ENCODE assay signal across 7 cellular contexts in the genomic region with DNA sequence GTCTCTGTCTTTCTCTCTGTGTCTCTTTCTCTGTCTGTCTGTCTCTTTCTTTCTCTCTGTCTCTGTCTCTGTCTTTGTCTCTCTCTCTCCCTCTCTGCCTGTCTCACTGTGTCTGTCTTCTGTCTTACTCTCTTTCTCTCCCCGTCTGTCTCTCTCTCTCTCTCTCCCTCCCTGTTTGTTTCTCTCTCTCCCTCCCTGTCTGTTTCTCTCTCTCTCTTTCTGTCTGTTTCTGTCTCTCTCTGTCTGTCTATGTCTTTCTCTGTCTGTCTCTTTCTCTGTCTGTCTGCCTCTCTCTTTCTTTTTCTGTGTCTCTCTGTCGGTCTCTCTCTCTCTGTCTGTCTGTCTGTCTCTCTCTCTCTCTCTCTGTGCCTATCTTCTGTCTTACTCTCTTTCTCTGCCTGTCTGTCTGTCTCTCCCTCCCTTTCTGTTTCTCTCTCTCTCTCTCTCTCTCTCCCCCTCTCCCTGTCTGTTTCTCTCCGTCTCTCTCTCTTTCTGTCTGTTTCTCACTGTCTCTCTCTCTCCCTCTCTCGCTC.
DNase-seq lines count a peak whose midpoint lies in the region; ATAC-seq and TF ChIP-seq lines count a peak whose summit lies in the region.
"Not testable (repeated sequence)": the region's sequence is repeated elsewhere in the genome, so short reads cannot be mapped to it uniquely, and the experiment has no call there.

No MANE protein-coding gene starts in this region.

- peak overlapping the region; percentile 63 for H3K27ac Mint-ChIP-seq in activated naive CD8-positive, alpha-beta T cell treated with anti-CD3 and anti-CD28 coated beads for 36 hours
- peak overlapping the region; percentile 14 for H3K27ac Mint-ChIP-seq in neural progenitor cell

- not testable (repeated sequence) for H3K9me3 ChIP-seq in gastroesophageal sphincter; neural progenitor cell (ENCODE audit: low read depth); thoracic aorta

- not testable (repeated sequence) for H4K20me1 ChIP-seq in neural progenitor cell (ENCODE audit: low read depth)

- ATAC-seq in HG02885 (IDR thresholded peaks at IDR 0.05; ENCODE audit: poor library complexity, unreplicated experiment) = peak; percentile 46
- peak; percentile 21 to 29 for ATAC-seq in activated T-cell treated with anti-CD3 and anti-CD28 coated beads, Interleukin-2, amount 50 U/mL, for 4 hours
- peak; percentile 46 for ATAC-seq in gastroesophageal sphincter
- peak; percentile 23 for ATAC-seq in left lobe of liver
- peak; percentile 53 for ATAC-seq in thoracic aorta (ENCODE audit: insufficient number of reproducible peaks, low FRiP score, low read depth)

- H3K4me3 ChIP-seq in gastroesophageal sphincter, neural progenitor cell, thoracic aorta: not testable (repeated sequence)

- not testable (repeated sequence) for DNase-seq in activated T-cell treated with anti-CD3 and anti-CD28 coated beads, Interleukin-2, amount 50 U/mL, for 4 hours; activated naive CD8-positive, alpha-beta T cell treated with anti-CD3 and anti-CD28 coated beads for 36 hours; left lobe of liver (ENCODE audit: low spot score); neural progenitor cell (ENCODE audit: low spot score); thoracic aorta (ENCODE audit: low spot score)

- H3K9me3 Mint-ChIP-seq in activated T-cell treated with anti-CD3 and anti-CD28 coated beads, Interleukin-2, amount 50 U/mL, for 4 hours; activated naive CD8-positive, alpha-beta T cell treated with anti-CD3 and anti-CD28 coated beads for 36 hours; neural progenitor cell: not testable (repeated sequence)

- H3K27ac ChIP-seq in gastroesophageal sphincter, neural progenitor cell, thoracic aorta: not testable (repeated sequence)

- no CpG with 5 or more reads among the region's 4 CpGs for WGBS in gastroesophageal sphincter (ENCODE audit: low coverage in 1 of 2), 2 donors

- not testable (repeated sequence) for H3K4me2 ChIP-seq in neural progenitor cell

- H2AFZ ChIP-seq in neural progenitor cell (replicated peaks) = not testable (repeated sequence)

- TF ChIP-seq CTCF in gastroesophageal sphincter (IDR thresholded peaks at IDR 0.05); neural progenitor cell (IDR thresholded peaks at IDR 0.05); thoracic aorta (IDR thresholded peaks at IDR 0.05): not testable (repeated sequence)

- H3K4me1 Mint-ChIP-seq in activated T-cell treated with anti-CD3 and anti-CD28 coated beads, Interleukin-2, amount 50 U/mL, for 4 hours (ENCODE audit: low read depth); activated naive CD8-positive, alpha-beta T cell treated with anti-CD3 and anti-CD28 coated beads for 36 hours; neural progenitor cell: not testable (repeated sequence)

- not testable (repeated sequence) for H3K79me2 ChIP-seq in neural progenitor cell (ENCODE audit: low read depth)

- not testable (repeated sequence) for H3K27me3 ChIP-seq in gastroesophageal sphincter; neural progenitor cell; thoracic aorta (replicated peaks; ENCODE audit: insufficient read depth)

- H3K4me3 Mint-ChIP-seq in activated T-cell treated with anti-CD3 and anti-CD28 coated beads, Interleukin-2, amount 50 U/mL, for 4 hours = peak overlapping the region; percentile 38
- H3K4me3 Mint-ChIP-seq in activated naive CD8-positive, alpha-beta T cell treated with anti-CD3 and anti-CD28 coated beads for 36 hours; neural progenitor cell: not testable (repeated sequence)

- TF ChIP-seq EP300 in gastroesophageal sphincter (IDR thresholded peaks at IDR 0.05) = not testable (repeated sequence)

- TF ChIP-seq POLR2A in gastroesophageal sphincter (IDR thresholded peaks at IDR 0.05) = not testable (repeated sequence)

- not testable (repeated sequence) for H3K9ac ChIP-seq in neural progenitor cell

- not testable (repeated sequence) for H3K27me3 Mint-ChIP-seq in activated T-cell treated with anti-CD3 and anti-CD28 coated beads, Interleukin-2, amount 50 U/mL, for 4 hours (ENCODE audit: low read depth); activated naive CD8-positive, alpha-beta T cell treated with anti-CD3 and anti-CD28 coated beads for 36 hours; neural progenitor cell (ENCODE audit: insufficient read depth, low read depth)

- H3K36me3 Mint-ChIP-seq in activated T-cell treated with anti-CD3 and anti-CD28 coated beads, Interleukin-2, amount 50 U/mL, for 4 hours (ENCODE audit: insufficient read depth); activated naive CD8-positive, alpha-beta T cell treated with anti-CD3 and anti-CD28 coated beads for 36 hours; neural progenitor cell: not testable (repeated sequence)

- not testable (repeated sequence) for H3K4me1 ChIP-seq in gastroesophageal sphincter; neural progenitor cell; thoracic aorta (ENCODE audit: control insufficient read depth in 1 of 2, low read depth in 2 of 2)

- H3F3A ChIP-seq in neural progenitor cell (ENCODE audit: low read depth) = not testable (repeated sequence)

- H3K36me3 ChIP-seq in gastroesophageal sphincter, neural progenitor cell, thoracic aorta: not testable (repeated sequence)
